In genomic region chr14:100406505-100407131, GRCh38 we compare ENCODE assay signal across 9 cellular contexts. TPM values are rescaled to one million over a fixed set of nuclear protein-coding genes. Genes with fewer than 3 reads are reported as not detected.
A peak's percentile ranks its signal among the peaks of the same experiment; 100 is the strongest.
DNase-seq lines count a peak whose midpoint lies in the region.
"Had no signal": no experiment of that assay in that cellular context is flagged by ENCODE, and none has a peak within 500 bp of the region (broad histone marks: within the 10 kb centered on the region; RNA-seq: fewer than 3 reads in every experiment).

No MANE protein-coding gene starts in this region.

- peaks cover 39% of the 10 kb centered on the region for H3K4me1 Mint-ChIP-seq in activated CD4-positive, alpha-beta T cell treated with anti-CD3 and anti-CD28 coated beads, Interleukin-2, amount 10 ng/mL, durations not matched to agents 7 days and 5 days

- H3K9me3 Mint-ChIP-seq in activated CD4-positive, alpha-beta T cell treated with anti-CD3 and anti-CD28 coated beads, Interleukin-2, amount 10 ng/mL, durations not matched to agents 7 days and 5 days = no peaks in the 10 kb centered on the region

- no peaks in the 10 kb centered on the region for H3K27me3 Mint-ChIP-seq in activated CD4-positive, alpha-beta T cell treated with anti-CD3 and anti-CD28 coated beads, Interleukin-2, amount 10 ng/mL, durations not matched to agents 7 days and 5 days

- peak overlapping the region; percentile 6 for H3K4me3 Mint-ChIP-seq in activated CD4-positive, alpha-beta T cell treated with anti-CD3 and anti-CD28 coated beads, Interleukin-2, amount 10 ng/mL, durations not matched to agents 7 days and 5 days

- peak overlapping the region; percentile 94 for H3K27ac Mint-ChIP-seq in activated CD4-positive, alpha-beta T cell treated with anti-CD3 and anti-CD28 coated beads, Interleukin-2, amount 10 ng/mL, durations not matched to agents 7 days and 5 days

- CTCF ChIA-PET in activated CD4-positive, alpha-beta T cell treated with anti-CD3 and anti-CD28 coated beads, Interleukin-2, amount 10 ng/mL, durations not matched to agents 7 days and 5 days (lab: Charles Lee) = no interaction called here

- peak; percentile 45 for DNase-seq in activated gamma-delta T cell treated with Interleukin-2 at 50 U/mL for 16 hours
- no peak for DNase-seq in activated gamma-delta T cell (lab: John Stamatoyannopoulos, UW)
- DNase-seq in activated CD4-positive, alpha-beta T cell treated with anti-CD3 and anti-CD28 coated beads, Interleukin-2, amount 10 ng/mL, durations not matched to agents 7 days and 5 days = peak; percentile 67
- DNase-seq in fibroblast of peridontal ligament (ENCODE audit: extremely low read depth) = peak; percentile 31
- peak; percentile 26 for DNase-seq in stimulated activated CD8-positive, alpha-beta memory T cell treated with anti-CD3 and anti-CD28 coated beads, Interleukin-4, amount 100 ng/mL, for 24 hours (ENCODE audit: low read depth)
- no peak for DNase-seq in ureter (ENCODE audit: low spot score)
- no peak for DNase-seq in NCI-H446 (lab: John Stamatoyannopoulos, UW)
- DNase-seq in occipital lobe (lab: John Stamatoyannopoulos, UW) = no peak
- DNase-seq: NCI-H2171 treated with DMSO at 0.1 percent for 48 hours had no signal

- peaks cover 3% of the 10 kb centered on the region for H3K36me3 Mint-ChIP-seq in activated CD4-positive, alpha-beta T cell treated with anti-CD3 and anti-CD28 coated beads, Interleukin-2, amount 10 ng/mL, durations not matched to agents 7 days and 5 days (ENCODE audit: low read depth)

- POLR2A ChIA-PET in activated CD4-positive, alpha-beta T cell treated with anti-CD3 and anti-CD28 coated beads, Interleukin-2, amount 10 ng/mL, durations not matched to agents 7 days and 5 days (lab: Charles Lee) = no interaction called here

RNA-seq across cellular contexts. Expression of gene WDR25, which starts 30.3 kb away (rescaled TPM):
- 1 to 10 TPM; 6.8 to 7.0 TPM for total RNA-seq in activated CD4-positive, alpha-beta T cell treated with anti-CD3 and anti-CD28 coated beads, Interleukin-2, amount 10 ng/mL, durations not matched to agents 7 days and 5 days
- total RNA-seq in ureter (14.7 TPM), occipital lobe (16.5 TPM)

Comparison
In these comparisons a context has a peak if more than half of its experiments do, and no peak if none do; other contexts are left out.
1. DNase-seq: peak in activated gamma-delta T cell treated with Interleukin-2 at 50 U/mL for 16 hours (single experiment), activated CD4-positive, alpha-beta T cell treated with anti-CD3 and anti-CD28 coated beads, Interleukin-2, amount 10 ng/mL, durations not matched to agents 7 days and 5 days (single experiment), fibroblast of peridontal ligament (single experiment) and stimulated activated CD8-positive, alpha-beta memory T cell treated with anti-CD3 and anti-CD28 coated beads, Interleukin-4, amount 100 ng/mL, for 24 hours (single experiment); none in activated gamma-delta T cell (single experiment), ureter (single experiment), NCI-H446 (0 of 2) and occipital lobe (single experiment).